ENCODE assay signal across 11 cellular contexts in genomic region chr5:134053840-134054338, GRCh38. TPM values are rescaled to one million over a fixed set of nuclear protein-coding genes. Genes with fewer than 3 reads are reported as not detected.
DNase-seq lines count a peak whose midpoint lies in the region; ATAC-seq and TF ChIP-seq lines count a peak whose summit lies in the region.
"Had no signal": no experiment of that assay in that cellular context is flagged by ENCODE, and none has a peak within 500 bp of the region (broad histone marks: within the 10 kb centered on the region; RNA-seq: fewer than 3 reads in every experiment).

No MANE protein-coding gene starts in this region.

- no peaks in the 10 kb centered on the region for H3K9me3 ChIP-seq in CD4-positive, alpha-beta T cell (ENCODE audit: control insufficient read depth, low read length)
- H3K9me3 ChIP-seq in mesodermal cell (ENCODE audit: control insufficient read depth, low read length): no peaks in the 10 kb centered on the region
- no peaks in the 10 kb centered on the region for H3K9me3 ChIP-seq in OCI-LY7 (ENCODE audit: low read length)
- H3K9me3 ChIP-seq: thyroid gland had no signal

- no TSS peak for BruUV-seq in OCI-LY7 (replicated peaks; lab: Mats Ljungman, UMichigan)

- no peak for TF ChIP-seq CTCF in CD4-positive, alpha-beta T cell (IDR thresholded peaks at IDR 0.05)
- TF ChIP-seq CTCF in OCI-LY7 (conservative IDR thresholded peaks at IDR 0.05; ENCODE audit: low read length): no peak

- ATAC-seq in CD4-positive, alpha-beta T cell (ENCODE audit: poor library complexity): peak; percentile 84

- no peak for TF ChIP-seq RAD21 in Ishikawa (IDR thresholded peaks at IDR 0.05; ENCODE audit: low read depth)

- no peaks in the 10 kb centered on the region for H3K27me3 ChIP-seq in CD4-positive, alpha-beta T cell (ENCODE audit: control insufficient read depth, insufficient read depth, low read length)
- H3K27me3 ChIP-seq: thyroid gland had no signal

- no peak overlapping the region for H2AFZ ChIP-seq in OCI-LY7 (ENCODE audit: low read length)

- H3K4me1 Mint-ChIP-seq in CD4-positive, alpha-beta T cell (ENCODE audit: low read depth): peaks cover 55% of the 10 kb centered on the region
- H3K4me1 Mint-ChIP-seq in activated naive CD8-positive, alpha-beta T cell (ENCODE audit: low read depth): peaks cover 47% of the 10 kb centered on the region

- H3K4me1 ChIP-seq in mesodermal cell (ENCODE audit: control insufficient read depth, insufficient read depth, low read length, poor library complexity, severe bottlenecking) (peaks cover 6% of the 10 kb centered on the region), OCI-LY7 (ENCODE audit: insufficient read depth, low read length, poor library complexity, severe bottlenecking) (no peaks in the 10 kb centered on the region)
- H3K4me1 ChIP-seq: thyroid gland had no signal

- H3K4me2 ChIP-seq in OCI-LY7 (ENCODE audit: low read length): no peak overlapping the region

- H3K79me2 ChIP-seq in OCI-LY7 (ENCODE audit: insufficient read depth, low read depth, low read length): no peaks in the 10 kb centered on the region

- H3K36me3 Mint-ChIP-seq in CD4-positive, alpha-beta T cell (ENCODE audit: low read depth): no peaks in the 10 kb centered on the region
- H3K36me3 Mint-ChIP-seq in activated naive CD8-positive, alpha-beta T cell: no peaks in the 10 kb centered on the region

- POLR2A ChIA-PET in CD4-positive, alpha-beta T cell (lab: Charles Lee): interaction anchor here (0.6 to 3.2 kb wide), 22 partner anchors 9 to 123 kb away, joined by 3 to 29 read pairs (median 5); partner anchors contain the start of genes SKP1 and TCF7
- POLR2A ChIA-PET in OCI-LY7 (lab: Charles Lee): interaction anchor here (0.7 kb wide), 1 partner anchor 95 kb away, joined by 3 read pairs; no protein-coding TSS in a partner anchor

- DNase-seq in CD4-positive, alpha-beta T cell: no peak
- DNase-seq in OCI-LY7 (ENCODE audit: low spot score) (no peak), kidney glomerular epithelial cell (lab: John Stamatoyannopoulos, UW) (no peak), DMS53 treated with DMSO at 0.1 percent for 48 hours (lab: John Stamatoyannopoulos, UW; ENCODE audit: unreplicated experiment) (no peak), cardiac septum (ENCODE audit: low spot score) (no peak)
- DNase-seq: NCI-H510A, right cardiac atrium had no signal

- WGBS in mesodermal cell (ENCODE audit: insufficient coverage in 2 of 2), 2 experiments: 52% methylated on average over 3 to 5 of the region's 5 CpGs

- no peaks in the 10 kb centered on the region for H4K20me1 ChIP-seq in OCI-LY7 (ENCODE audit: insufficient read depth, low read length)

- no peaks in the 10 kb centered on the region for H3K27me3 Mint-ChIP-seq in CD4-positive, alpha-beta T cell
- H3K27me3 Mint-ChIP-seq in activated naive CD8-positive, alpha-beta T cell: no peaks in the 10 kb centered on the region

- H3K9me3 Mint-ChIP-seq in CD4-positive, alpha-beta T cell: no peaks in the 10 kb centered on the region
- H3K9me3 Mint-ChIP-seq in activated naive CD8-positive, alpha-beta T cell (ENCODE audit: low read depth): no peaks in the 10 kb centered on the region

- peak overlapping the region; percentile 43 for H3K27ac ChIP-seq in CD4-positive, alpha-beta T cell (ENCODE audit: low read depth, low read length)
- H3K27ac ChIP-seq in mesodermal cell (ENCODE audit: low read depth, low read length, severe bottlenecking): peak overlapping the region; percentile 13
- no peak overlapping the region for H3K27ac ChIP-seq in OCI-LY7 (ENCODE audit: low read depth, low read length, poor library complexity, severe bottlenecking)
- H3K27ac ChIP-seq: thyroid gland had no signal

- peak overlapping the region; percentile 77 for H3K4me3 Mint-ChIP-seq in CD4-positive, alpha-beta T cell
- peak overlapping the region; percentile 39 for H3K4me3 Mint-ChIP-seq in activated naive CD8-positive, alpha-beta T cell

- H3K36me3 ChIP-seq in mesodermal cell (ENCODE audit: control insufficient read depth, insufficient read depth, low read length) (no peaks in the 10 kb centered on the region), OCI-LY7 (ENCODE audit: insufficient read depth, low read length) (no peaks in the 10 kb centered on the region)
- H3K36me3 ChIP-seq: thyroid gland had no signal

- intact Hi-C loops in CD4-positive, alpha-beta T cell (cut with DNase I, micrococcal nuclease): no loop called here
- intact Hi-C loops in OCI-LY7 (cut with micrococcal nuclease; ENCODE audit: unreplicated experiment): no loop called here
- intact Hi-C loops in cardiac septum (cut with DNase I): no loop called here

- 0 out of 2 replicates have a peak, but pooled peaks have one; percentile 15 for TF ChIP-seq EP300 in Ishikawa (IDR thresholded peaks at IDR 0.05; ENCODE audit: borderline replicate concordance)

- CTCF ChIA-PET in CD4-positive, alpha-beta T cell (lab: Charles Lee): interaction anchor here (1.8 to 4.8 kb wide), 2 partner anchors 14 to 24 kb away, joined by 5 to 25 read pairs; no protein-coding TSS in a partner anchor
- CTCF ChIA-PET in OCI-LY7 (lab: Charles Lee; ENCODE audit: unreplicated experiment): interaction anchor here (0.5 kb wide), 1 partner anchor 58 kb away, joined by 5 read pairs; no protein-coding TSS in a partner anchor

- no peak overlapping the region for H3K4me3 ChIP-seq in mesodermal cell (ENCODE audit: extremely low read depth, insufficient read depth, low read length, poor library complexity, severe bottlenecking)
- no peak overlapping the region for H3K4me3 ChIP-seq in OCI-LY7 (ENCODE audit: low read depth, low read length, poor library complexity, severe bottlenecking)
- H3K4me3 ChIP-seq: thyroid gland had no signal

- no peaks in the 10 kb centered on the region for H3K9me2 ChIP-seq in OCI-LY7 (ENCODE audit: insufficient read depth, low read length)

- H3K27ac Mint-ChIP-seq in CD4-positive, alpha-beta T cell: peak overlapping the region; percentile 86
- peak overlapping the region; percentile 74 for H3K27ac Mint-ChIP-seq in activated naive CD8-positive, alpha-beta T cell

TF ChIP-seq in Ishikawa, 13 proteins besides CTCF, POLR2A, EP300 and RAD21:
- TF ChIP-seq TEAD4 (IDR thresholded peaks at IDR 0.05) (peak; percentile 10; the same call in 1 of the 2 replicates), YY1 (IDR thresholded peaks at IDR 0.05; ENCODE audit: low read depth) (peak; percentile 35; the same call in 1 of the 2 replicates), NFIC (IDR thresholded peaks at IDR 0.05) (peak; percentile 29; the same call in 1 of the 2 replicates), TCF12 (IDR thresholded peaks at IDR 0.05; ENCODE audit: low read depth) (peak; percentile 37; the same call in 1 of the 2 replicates), FOXM1 (IDR thresholded peaks at IDR 0.05; ENCODE audit: borderline replicate concordance, low read depth) (no peak)

RNA-seq across cellular contexts. Expression of gene VDAC1, which starts 49.1 kb away (rescaled TPM):
- 10 to 100 TPM; 46.8 to 50.9 TPM for total RNA-seq in CD4-positive, alpha-beta T cell
- 215 TPM for polyA plus RNA-seq in mesodermal cell (2013, experiment 1 of 2)
- 190 TPM for polyA plus RNA-seq in mesodermal cell (2013, experiment 2 of 2)
- 143 and 157 TPM in 2 replicates for total RNA-seq in OCI-LY7 (2014; rRNA removed; shearing (Covaris generic))
- total RNA-seq in OCI-LY7 (2022): 247 and 253 TPM in 2 replicates
- 429 TPM for total RNA-seq in cardiac septum
